In genomic region chr10:79347226-79347893, GRCh38 we compare ENCODE assay signal across 8 cellular contexts. TPM values are rescaled to one million over a fixed set of nuclear protein-coding genes. Genes with fewer than 3 reads are reported as not detected.
DNase-seq lines count a peak whose midpoint lies in the region; ATAC-seq and TF ChIP-seq lines count a peak whose summit lies in the region.

Gene PPIF (plus strand): TSS chr10:79347469. CDS start chr10:79347549, 80 bp downstream.

- H3K4me1 ChIP-seq in ACC112 (ENCODE audit: control insufficient read depth, insufficient read depth, low read length, unreplicated experiment) (peaks cover 24% of the 10 kb centered on the region), skeletal muscle tissue (ENCODE audit: control insufficient read depth in 3 of 3, insufficient read depth in 3 of 3, low read length in 3 of 3) (peaks cover 16 to 35% (median 31%) of the 10 kb centered on the region in 3 donors)

- H2AFZ ChIP-seq in ACC112 (ENCODE audit: low read length, unreplicated experiment): no peak within 1 kb of the TSS

- H3K36me3 ChIP-seq in ACC112 (ENCODE audit: insufficient read depth, low read length) (peaks cover 33% of the 10 kb centered on the region; the same call in 1 of the 2 replicates), skeletal muscle tissue (ENCODE audit: control insufficient read depth in 3 of 3, insufficient read depth in 3 of 3, low read length in 3 of 3) (peaks cover 29 to 34% (median 31%) of the 10 kb centered on the region in 3 donors)

- H3K27ac ChIP-seq in ACC112 (ENCODE audit: low read depth, low read length) (peak within 1 kb of the TSS; percentile 80), VCaP (peak within 1 kb of the TSS; percentile 93), skeletal muscle tissue (ENCODE audit: low read depth, low read length) (peak within 1 kb of the TSS; percentile 90)

- H3K9me3 ChIP-seq in iPS-18c (ENCODE audit: control insufficient read depth, insufficient read depth, low read length) (no peaks in the 10 kb centered on the region), skeletal muscle tissue (ENCODE audit: control insufficient read depth in 3 of 3, low read length in 3 of 3) (no peaks in the 10 kb centered on the region)

- H3K27me3 ChIP-seq in ACC112 (ENCODE audit: insufficient read depth, low read length): no peaks in the 10 kb centered on the region
- no peaks in the 10 kb centered on the region for H3K27me3 ChIP-seq in skeletal muscle tissue (ENCODE audit: control insufficient read depth in 3 of 3, insufficient read depth in 3 of 3, low read length in 3 of 3)

- H3K9ac ChIP-seq in skeletal muscle tissue (ENCODE audit: low read depth in 1 of 3, low read length in 3 of 3): peak within 1 kb of the TSS; percentile 87 to 95 (median 93)

- in situ Hi-C loops in T47D (cut with HindIII; ENCODE audit: low pct_unique_long_range_greater_than_20kb, low sequenced_read_pairs): no loop called here

- DNase-seq in NCI-H2107 treated with DMSO at 0.1 percent for 48 hours (lab: John Stamatoyannopoulos, UW; ENCODE audit: unreplicated experiment) (peak; percentile 54), T47D (ENCODE audit: low read depth in 1 of 2, low spot score in 1 of 2) (peak; percentile 91 to 97)

- ATAC-seq in GM18520 (IDR thresholded peaks at IDR 0.05; ENCODE audit: unreplicated experiment) (peak; percentile 61), HG03060 (IDR thresholded peaks at IDR 0.05; ENCODE audit: low read depth, unreplicated experiment) (peak; percentile 48)

- H3K4me3 ChIP-seq in ACC112 (ENCODE audit: low read depth, low read length): peak within 1 kb of the TSS; percentile 98
- H3K4me3 ChIP-seq in iPS-18c (ENCODE audit: insufficient read depth, low read depth, low read length): peak within 1 kb of the TSS; percentile 84
- peak within 1 kb of the TSS; percentile 79 to 87 (median 86) for H3K4me3 ChIP-seq in skeletal muscle tissue (ENCODE audit: low read length in 3 of 3)

- peaks cover 37% of the 10 kb centered on the region for H3K79me2 ChIP-seq in ACC112 (ENCODE audit: control insufficient read depth, insufficient read depth, low read length, unreplicated experiment)

- peak; percentile 97 for TF ChIP-seq CTCF in VCaP (conservative IDR thresholded peaks at IDR 0.05)

RNA-seq across cellular contexts. Expression of gene PPIF, which starts in this region (rescaled TPM):
- 9.9 TPM for total RNA-seq in skeletal muscle tissue

Comparison
In these comparisons a context has a peak if more than half of its experiments do, and no peak if none do; other contexts are left out.
1. Peak in every context shown above with its lines: DNase-seq, ATAC-seq, H3K4me3 ChIP-seq and H3K27ac ChIP-seq.